Comparison of ENCODE assay signal across 19 cellular contexts in genomic region chr7:15459018-15459621, GRCh38.
DNase-seq lines count a peak whose midpoint lies in the region; ATAC-seq and TF ChIP-seq lines count a peak whose summit lies in the region.
"Had no signal": no experiment of that assay in that cellular context is flagged by ENCODE, and none has a peak within 500 bp of the region (broad histone marks: within the 10 kb centered on the region; RNA-seq: fewer than 3 reads in every experiment).

No MANE protein-coding gene starts in this region.

- H3K4me1 ChIP-seq in heart right ventricle (peaks cover 2 to 64% (median 27%) of the 10 kb centered on the region in 9 donors), aorta (ENCODE audit: control insufficient read depth in 1 of 2, insufficient read depth in 2 of 2, low read length in 2 of 2) (no peaks in the 10 kb centered on the region)
- H3K4me1 ChIP-seq: colonic mucosa, HAP-1, transverse colon had no signal

- H3K36me3 ChIP-seq in heart right ventricle (no peaks in the 10 kb centered on the region), aorta (ENCODE audit: control insufficient read depth in 1 of 2, insufficient read depth in 2 of 2, low read length in 1 of 2) (no peaks in the 10 kb centered on the region)
- H3K36me3 ChIP-seq: colonic mucosa, HAP-1, transverse colon had no signal

- no peak for TF ChIP-seq CTCF in heart right ventricle (IDR thresholded peaks at IDR 0.05)

- ATAC-seq in heart right ventricle (peak in 7 of 8 donors; percentile 68 to 86 (median 81)), HG02763 (IDR thresholded peaks at IDR 0.05; ENCODE audit: unreplicated experiment) (no peak), GM18873 (IDR thresholded peaks at IDR 0.05; ENCODE audit: low FRiP score, unreplicated experiment) (no peak), aorta (ENCODE audit: low FRiP score) (no peak)
- ATAC-seq: naive thymus-derived CD4-positive, alpha-beta T cell had no signal

- WGBS in heart right ventricle, 2 donors: 46 to 58% methylated on average over 6 of the region's 6 CpGs
- 58 to 66% methylated on average over 6 of the region's 6 CpGs for WGBS in aorta, 2 donors

- H3K9me3 ChIP-seq in heart right ventricle (no peaks in the 10 kb centered on the region), aorta (ENCODE audit: control insufficient read depth, low read length) (no peaks in the 10 kb centered on the region)
- H3K9me3 ChIP-seq: colonic mucosa, HAP-1, transverse colon had no signal

- H3K27ac ChIP-seq in heart right ventricle (peak overlapping the region in 8 of 10 donors; percentile 20 to 69 (median 58)), aorta (ENCODE audit: low read depth in 1 of 2, low read length in 2 of 2) (no peak overlapping the region)
- H3K27ac ChIP-seq: C4-2B, colonic mucosa, transverse colon had no signal

- intact Hi-C loops in heart right ventricle (cut with DNase I) (no loop called here), aorta (cut with DNase I) (no loop called here)

- peak; percentile 7 for DNase-seq in AG08395 (ENCODE audit: low spot score)
- DNase-seq in GM03348 (ENCODE audit: low spot score): peak; percentile 14
- peak; percentile 43 for DNase-seq in NCI-H524 treated with DMSO at 0.1 percent for 48 hours (lab: John Stamatoyannopoulos, UW)
- peak in 1 of 2 donors; percentile 56 for DNase-seq in heart right ventricle
- DNase-seq in AML-193 (lab: John Stamatoyannopoulos, UW): no peak
- DNase-seq in aorta: no peak
- DNase-seq: activated naive CD8-positive, alpha-beta T cell treated with anti-CD3 and anti-CD28 coated beads, Interleukin-2, amount 10 ng/mL, durations not matched to agents 7 days and 5 days; activated T-cell treated with anti-CD3 and anti-CD28 coated beads for 4 hours; colonic mucosa; GDM1; hippocampal formation; left cardiac atrium; naive thymus-derived CD4-positive, alpha-beta T cell; stimulated activated CD4-positive, alpha-beta T cell treated with anti-CD3 and anti-CD28 coated beads, Interleukin-2, amount 100 ng/mL, for 48 hours; transverse colon had no signal

- H3K27me3 ChIP-seq in heart right ventricle (no peaks in the 10 kb centered on the region), aorta (ENCODE audit: control insufficient read depth in 1 of 2, insufficient read depth in 2 of 2, low read length in 1 of 2) (no peaks in the 10 kb centered on the region)
- H3K27me3 ChIP-seq: colonic mucosa, transverse colon had no signal

- no peak overlapping the region for H3K4me3 ChIP-seq in heart right ventricle
- H3K4me3 ChIP-seq in aorta (ENCODE audit: low read length in 2 of 2): no peak overlapping the region
- H3K4me3 ChIP-seq: colonic mucosa, HAP-1, transverse colon had no signal

Comparison
In these comparisons a context has a peak if more than half of its experiments do, and no peak if none do; other contexts are left out.
1. DNase-seq: peak in AG08395 (single experiment), GM03348 (single experiment) and NCI-H524 treated with DMSO at 0.1 percent for 48 hours (single experiment); none in AML-193 (0 of 2) and aorta (0 of 2).
2. ATAC-seq: peak in heart right ventricle (7 of 8); none in HG02763 (single experiment), GM18873 (single experiment) and aorta (single experiment).
3. H3K27ac ChIP-seq: peak in heart right ventricle (8 of 10); none in aorta (0 of 2).